29 cellular contexts compared by ENCODE assay signal in the genomic region with DNA sequence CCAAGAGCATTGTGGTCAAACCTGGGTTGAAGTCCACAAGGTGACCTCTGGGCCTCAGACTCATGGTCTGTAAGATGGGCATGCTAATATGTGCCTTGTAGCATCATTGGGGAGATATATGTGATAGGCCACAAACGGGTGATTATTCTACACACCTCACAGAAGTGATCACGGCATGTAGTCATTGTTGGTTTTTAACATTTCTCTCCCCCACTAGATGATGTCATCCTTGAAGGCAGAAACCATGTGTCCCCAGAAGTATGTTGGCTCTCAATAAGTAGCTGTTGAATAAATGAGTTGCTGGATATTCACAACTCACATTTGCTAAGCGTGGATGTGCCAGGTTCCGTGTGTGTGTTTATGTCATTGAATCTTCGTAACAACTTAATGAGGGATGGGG.
"Had no signal": no experiment of that assay in that cellular context is flagged by ENCODE, and none has a peak within 500 bp of the region (broad histone marks: within the 10 kb centered on the region; RNA-seq: fewer than 3 reads in every experiment).

No MANE protein-coding gene starts in this region.

- H3K36me3 ChIP-seq: heart right ventricle, lower lobe of right lung, ovary, right atrium auricular region, stomach, thyroid gland, transverse colon, uterus had no signal

- H3K4me2 ChIP-seq: hepatocyte had no signal

- H3K27ac ChIP-seq: heart right ventricle, hepatocyte, lower lobe of right lung, ovary, right atrium auricular region, skin epidermis, stomach, testis, thyroid gland, transverse colon, uterus had no signal

- H3K9me3 Mint-ChIP-seq: neural crest cell had no signal

- H3K4me1 Mint-ChIP-seq: nephron, neural crest cell had no signal

- H3K79me2 ChIP-seq: hepatocyte had no signal

- H2AFZ ChIP-seq: hepatocyte had no signal

- H3K4me1 ChIP-seq: heart right ventricle, lower lobe of right lung, right atrium auricular region, stomach, testis, thyroid gland, transverse colon, uterus had no signal

- H3K4me3 ChIP-seq: heart right ventricle, hepatocyte, lower lobe of right lung, ovary, right atrium auricular region, skin epidermis, stomach, testis, thyroid gland, transverse colon, uterus had no signal

- ATAC-seq: heart right ventricle; left cardiac atrium; left lobe of liver; left ventricle myocardium superior; lower lobe of right lung; naive thymus-derived CD8-positive, alpha-beta T cell; sciatic nerve had no signal

- DNase-seq: heart right ventricle; islet precursor cell; kidney glomerular epithelial cell; left cardiac atrium; left ventricle myocardium superior; lower lobe of right lung; mammary epithelial cell; mesenchymal stem cell; naive thymus-derived CD8-positive, alpha-beta T cell; nucleus accumbens; ovary; stimulated activated CD4-positive, alpha-beta T cell treated with anti-CD3 and anti-CD28 coated beads, Interleukin-12 subunit alpha, Interleukin-12 subunit beta, amount 100 ng/mL, for 4 hours; stimulated activated CD4-positive, alpha-beta T cell treated with anti-CD3 and anti-CD28 coated beads, Interleukin-15, amount 100 ng/mL, for 24 hours; stimulated activated CD4-positive, alpha-beta T cell treated with anti-CD3 and anti-CD28 coated beads, Interleukin-2, amount 100 ng/mL, for 24 hours; stimulated activated CD4-positive, alpha-beta T cell treated with anti-CD3 and anti-CD28 coated beads, Interleukin-4, amount 100 ng/mL, for 1 hour; stimulated activated naive CD4-positive, alpha-beta T cell; stomach; testis; thyroid gland; transverse colon; uterus had no signal

- H3K9me3 ChIP-seq: heart right ventricle, lower lobe of right lung, ovary, right atrium auricular region, stomach, testis, thyroid gland, transverse colon, uterus had no signal

- H3K27me3 ChIP-seq: hepatocyte, ovary, right atrium auricular region, stomach, testis, thyroid gland, transverse colon, uterus had no signal

- H3K27me3 Mint-ChIP-seq: naive thymus-derived CD8-positive, alpha-beta T cell had no signal

- H3K27ac Mint-ChIP-seq: naive thymus-derived CD8-positive, alpha-beta T cell; nephron; progenitor cell of endocrine pancreas had no signal

- H3K4me3 Mint-ChIP-seq: naive thymus-derived CD8-positive, alpha-beta T cell; nephron; neural crest cell had no signal
